In the genomic region with DNA sequence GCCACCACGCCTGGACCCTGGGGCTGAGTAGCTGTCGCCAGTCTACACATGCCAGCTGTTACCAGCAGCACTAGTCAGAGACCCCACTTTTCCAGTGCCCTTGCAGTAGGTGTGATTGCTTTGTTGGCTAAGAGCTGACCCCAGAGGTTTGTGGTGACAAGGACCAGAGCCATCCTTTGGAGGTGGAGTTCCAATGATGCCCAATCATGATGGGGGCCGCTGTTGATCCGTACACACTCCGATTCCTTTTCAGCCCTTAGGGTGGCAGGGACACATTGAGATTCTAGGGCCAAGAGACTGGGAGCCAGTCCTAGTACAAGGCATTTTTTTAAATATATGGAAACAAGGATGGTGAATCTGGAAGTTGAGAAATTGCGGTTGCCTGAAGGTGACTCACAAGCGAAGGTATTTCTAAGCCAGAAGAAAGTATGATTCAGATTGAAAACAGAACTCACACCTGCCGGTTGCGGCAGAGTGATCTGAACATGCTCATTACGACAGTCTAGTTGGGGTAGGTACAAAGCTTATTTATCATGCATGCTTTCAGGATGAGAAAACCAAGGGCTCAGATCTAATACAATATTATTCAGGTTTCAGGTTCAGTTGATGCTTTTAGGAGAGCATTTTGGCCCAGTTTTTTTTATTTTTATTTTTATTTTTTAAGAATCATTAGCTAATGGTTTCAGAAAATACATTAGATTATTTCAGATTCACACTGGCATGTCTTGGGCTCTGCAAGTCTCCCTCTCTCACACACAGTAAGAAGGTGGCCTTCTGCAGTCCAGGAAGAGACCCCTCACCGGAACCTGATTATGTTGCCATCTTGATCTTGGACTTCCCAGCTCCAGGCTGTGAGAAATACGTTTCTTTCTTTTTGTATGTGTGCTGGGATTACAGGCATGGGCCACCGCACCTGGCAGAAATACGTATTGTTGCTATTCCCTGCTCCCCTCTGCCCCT, we compare ENCODE assay signal across 9 cellular contexts. TPM values are rescaled to one million over a fixed set of nuclear protein-coding genes. Genes with fewer than 3 reads are reported as not detected.
DNase-seq lines count a peak whose midpoint lies in the region; ATAC-seq lines count a peak whose summit lies in the region.
"Had no signal": no experiment of that assay in that cellular context is flagged by ENCODE, and none has a peak within 500 bp of the region (broad histone marks: within the 10 kb centered on the region; RNA-seq: fewer than 3 reads in every experiment).

No MANE protein-coding gene starts in this region.

- CTCF ChIA-PET in activated naive CD4-positive, alpha-beta T cell treated with anti-CD3 and anti-CD28 coated beads for 36 hours (lab: Charles Lee): no interaction called here

- H3K4me3 Mint-ChIP-seq in activated naive CD4-positive, alpha-beta T cell treated with anti-CD3 and anti-CD28 coated beads for 36 hours: no peak overlapping the region
- no peak overlapping the region for H3K4me3 Mint-ChIP-seq in activated T-helper 17 cell treated with anti-CD3 and anti-CD28 coated beads, Interleukin-2, amount 50 U/mL, for 72 hours
- H3K4me3 Mint-ChIP-seq in stimulated activated naive CD8-positive, alpha-beta T cell treated with anti-CD3 and anti-CD28 coated beads, Interleukin-15, Interleukin-2, amounts not matched to agents 100 ng/mL and 50 ng/mL, for 24 hours: no peak overlapping the region
- H3K4me3 Mint-ChIP-seq: stimulated activated naive B cell treated with anti-CD40 and anti-IgM and Interleukin-4, amounts not matched to agents 10 μg/mL and 1 μg/mL and 100 μg/mL, for 72 hours had no signal

- peaks cover 13% of the 10 kb centered on the region for H3K27me3 Mint-ChIP-seq in activated naive CD4-positive, alpha-beta T cell treated with anti-CD3 and anti-CD28 coated beads for 36 hours (ENCODE audit: low read depth)
- H3K27me3 Mint-ChIP-seq in activated T-helper 17 cell treated with anti-CD3 and anti-CD28 coated beads, Interleukin-2, amount 50 U/mL, for 72 hours: peaks cover 10% of the 10 kb centered on the region
- H3K27me3 Mint-ChIP-seq in stimulated activated naive CD8-positive, alpha-beta T cell treated with anti-CD3 and anti-CD28 coated beads, Interleukin-15, Interleukin-2, amounts not matched to agents 100 ng/mL and 50 ng/mL, for 24 hours: peaks cover 3% of the 10 kb centered on the region

- intact Hi-C loops in activated naive CD4-positive, alpha-beta T cell treated with anti-CD3 and anti-CD28 coated beads for 36 hours (cut with micrococcal nuclease): loop anchor here (1.0 to 5.0 kb wide), 5 partner anchors 113 to 544 kb away; no protein-coding TSS in a partner anchor

- peaks cover 2% of the 10 kb centered on the region for H3K9me3 Mint-ChIP-seq in activated naive CD4-positive, alpha-beta T cell treated with anti-CD3 and anti-CD28 coated beads for 36 hours
- H3K9me3 Mint-ChIP-seq in activated T-helper 17 cell treated with anti-CD3 and anti-CD28 coated beads, Interleukin-2, amount 50 U/mL, for 72 hours: no peaks in the 10 kb centered on the region
- no peaks in the 10 kb centered on the region for H3K9me3 Mint-ChIP-seq in stimulated activated naive CD8-positive, alpha-beta T cell treated with anti-CD3 and anti-CD28 coated beads, Interleukin-15, Interleukin-2, amounts not matched to agents 100 ng/mL and 50 ng/mL, for 24 hours
- H3K9me3 Mint-ChIP-seq: stimulated activated naive B cell treated with anti-CD40 and anti-IgM and Interleukin-4, amounts not matched to agents 10 μg/mL and 1 μg/mL and 100 μg/mL, for 72 hours had no signal

- peak; percentile 71 for DNase-seq in activated naive CD4-positive, alpha-beta T cell treated with anti-CD3 and anti-CD28 coated beads for 36 hours
- DNase-seq in activated naive CD4-positive, alpha-beta T cell (lab: John Stamatoyannopoulos, UW): no peak
- DNase-seq in cerebellar cortex (ENCODE audit: low spot score): no peak
- no peak for DNase-seq in cerebellar nuclear complex (lab: John Stamatoyannopoulos, UW)
- no peak for DNase-seq in NAMALWA (ENCODE audit: low spot score)
- DNase-seq: stimulated activated naive B cell treated with anti-CD40 and anti-IgM and Interleukin-4, amounts not matched to agents 10 μg/mL and 1 μg/mL and 100 μg/mL, for 72 hours had no signal

- ATAC-seq in HG03095 (IDR thresholded peaks at IDR 0.05; ENCODE audit: unreplicated experiment): peak; percentile 95
- peak; percentile 92 for ATAC-seq in activated T-helper 17 cell treated with anti-CD3 and anti-CD28 coated beads, Interleukin-2, amount 50 U/mL, for 72 hours (replicated peaks)

- H3K36me3 Mint-ChIP-seq in activated naive CD4-positive, alpha-beta T cell treated with anti-CD3 and anti-CD28 coated beads for 36 hours (ENCODE audit: low read depth): no peaks in the 10 kb centered on the region
- H3K36me3 Mint-ChIP-seq in activated T-helper 17 cell treated with anti-CD3 and anti-CD28 coated beads, Interleukin-2, amount 50 U/mL, for 72 hours (ENCODE audit: low read depth): no peaks in the 10 kb centered on the region
- no peaks in the 10 kb centered on the region for H3K36me3 Mint-ChIP-seq in stimulated activated naive CD8-positive, alpha-beta T cell treated with anti-CD3 and anti-CD28 coated beads, Interleukin-15, Interleukin-2, amounts not matched to agents 100 ng/mL and 50 ng/mL, for 24 hours (ENCODE audit: low read depth)
- H3K36me3 Mint-ChIP-seq: stimulated activated naive B cell treated with anti-CD40 and anti-IgM and Interleukin-4, amounts not matched to agents 10 μg/mL and 1 μg/mL and 100 μg/mL, for 72 hours had no signal

- H3K4me1 Mint-ChIP-seq in activated naive CD4-positive, alpha-beta T cell treated with anti-CD3 and anti-CD28 coated beads for 36 hours (ENCODE audit: low read depth): peaks cover 4% of the 10 kb centered on the region
- no peaks in the 10 kb centered on the region for H3K4me1 Mint-ChIP-seq in activated T-helper 17 cell treated with anti-CD3 and anti-CD28 coated beads, Interleukin-2, amount 50 U/mL, for 72 hours
- no peaks in the 10 kb centered on the region for H3K4me1 Mint-ChIP-seq in stimulated activated naive CD8-positive, alpha-beta T cell treated with anti-CD3 and anti-CD28 coated beads, Interleukin-15, Interleukin-2, amounts not matched to agents 100 ng/mL and 50 ng/mL, for 24 hours (ENCODE audit: low read depth)

- no peak overlapping the region for H3K27ac Mint-ChIP-seq in activated naive CD4-positive, alpha-beta T cell treated with anti-CD3 and anti-CD28 coated beads for 36 hours
- H3K27ac Mint-ChIP-seq in activated T-helper 17 cell treated with anti-CD3 and anti-CD28 coated beads, Interleukin-2, amount 50 U/mL, for 72 hours: no peak overlapping the region
- H3K27ac Mint-ChIP-seq in stimulated activated naive CD8-positive, alpha-beta T cell treated with anti-CD3 and anti-CD28 coated beads, Interleukin-15, Interleukin-2, amounts not matched to agents 100 ng/mL and 50 ng/mL, for 24 hours: peak overlapping the region; percentile 21
- H3K27ac Mint-ChIP-seq: stimulated activated naive B cell treated with anti-CD40 and anti-IgM and Interleukin-4, amounts not matched to agents 10 μg/mL and 1 μg/mL and 100 μg/mL, for 72 hours had no signal

RNA-seq across cellular contexts. Expression of gene SHROOM2, which starts 43.4 kb away (rescaled TPM):
- not detected for total RNA-seq in activated naive CD4-positive, alpha-beta T cell treated with anti-CD3 and anti-CD28 coated beads for 36 hours
- total RNA-seq in activated T-helper 17 cell treated with anti-CD3 and anti-CD28 coated beads, Interleukin-2, amount 50 U/mL, for 72 hours: not detected
